Comparison of ENCODE assay signal across 8 cellular contexts in genomic region chr9:38392235-38393127, GRCh38. TPM values are rescaled to one million over a fixed set of nuclear protein-coding genes. Genes with fewer than 3 reads are reported as not detected.
DNase-seq lines count a peak whose midpoint lies in the region; ATAC-seq and TF ChIP-seq lines count a peak whose summit lies in the region.

ALDH1B1 (plus strand) TSS chr9:38392702; CDS start chr9:38395749, 3,047 bp downstream.

- H3K4me3 ChIP-seq in DND-41 (ENCODE audit: low read depth in 1 of 2, low read length in 2 of 2) (peak within 1 kb of the TSS; percentile 66 to 95), foreskin fibroblast (ENCODE audit: low read depth in 1 of 2, low read length in 2 of 2) (peak within 1 kb of the TSS; percentile 81 to 84)

- peak within 1 kb of the TSS; percentile 82 for H3K27ac ChIP-seq in DND-41 (ENCODE audit: low read length)

- no peaks in the 10 kb centered on the region for H3K27me3 ChIP-seq in DND-41 (ENCODE audit: insufficient read depth, low read length, poor library complexity)

- TF ChIP-seq CTCF in DND-41 (IDR thresholded peaks at IDR 0.05; ENCODE audit: borderline replicate concordance, extremely low read depth, low read length, poor library complexity, severe bottlenecking), result peak; percentile 39
- no peak for TF ChIP-seq CTCF in foreskin fibroblast (IDR thresholded peaks at IDR 0.05; ENCODE audit: low read depth, low read length)
- peak; percentile 24 for TF ChIP-seq CTCF in neural crest cell (conservative IDR thresholded peaks at IDR 0.05)

- no peaks in the 10 kb centered on the region for H4K20me1 ChIP-seq in DND-41 (ENCODE audit: insufficient read depth, low read length)

- peaks cover 24% of the 10 kb centered on the region for H3K79me2 ChIP-seq in DND-41 (ENCODE audit: insufficient read depth, low read length)

- ATAC-seq in DND-41 (ENCODE audit: insufficient read depth, low read depth) (peak; percentile 95), GM21526 (IDR thresholded peaks at IDR 0.05; ENCODE audit: low FRiP score, unreplicated experiment) (peak; percentile 97)

- peak within 1 kb of the TSS; percentile 95 for H3K4me3 Mint-ChIP-seq in neural crest cell

- peak within 1 kb of the TSS; percentile 84 for H3K9ac ChIP-seq in DND-41 (ENCODE audit: low read depth, low read length)

- DNase-seq in DND-41 (peak; percentile 65), HuH-7 (ENCODE audit: low spot score) (peak; percentile 87), RPMI8226 (peak; percentile 88), foreskin fibroblast (peak; percentile 88 to 97), neural crest cell (ENCODE audit: low read depth, low spot score) (peak; percentile 80), stromal cell of bone marrow (ENCODE audit: low read depth) (peak; percentile 63)
- peak; percentile 63 for DNase-seq in activated T-helper 9 cell treated with anti-CD3 and anti-CD28 coated beads, Interleukin-2, amount 50 U/mL, for 16 hours (ENCODE audit: low read depth)

- peaks cover 13% of the 10 kb centered on the region for H3K36me3 Mint-ChIP-seq in neural crest cell (ENCODE audit: low read depth)

- H3K9me3 Mint-ChIP-seq in neural crest cell, result no peaks in the 10 kb centered on the region

- peaks cover 21% of the 10 kb centered on the region for H3K4me1 ChIP-seq in DND-41 (ENCODE audit: insufficient read depth, low read length)

- H2AFZ ChIP-seq in DND-41 (ENCODE audit: low read depth, low read length), result peak within 1 kb of the TSS; percentile 95

- H3K27me3 Mint-ChIP-seq in neural crest cell (ENCODE audit: low read depth), result peaks cover 7% of the 10 kb centered on the region

- H3K9me3 ChIP-seq in DND-41 (ENCODE audit: insufficient read depth, low read length, severe bottlenecking), result no peaks in the 10 kb centered on the region

- no peak within 1 kb of the TSS for H3K27ac Mint-ChIP-seq in neural crest cell (ENCODE audit: unreplicated experiment)

- peaks cover 44% of the 10 kb centered on the region for H3K4me1 Mint-ChIP-seq in neural crest cell

- peak within 1 kb of the TSS; percentile 97 for H3K4me2 ChIP-seq in DND-41 (ENCODE audit: insufficient read depth, low read length)

- H3K36me3 ChIP-seq in DND-41 (ENCODE audit: insufficient read depth, low read length), result peaks cover 19% of the 10 kb centered on the region

RNA-seq across cellular contexts. Expression of gene ALDH1B1, which starts in this region (rescaled TPM):
- 32.9 and 37.3 TPM in 2 replicates for total RNA-seq in neural crest cell

Comparison
In these comparisons a context has a peak if more than half of its experiments do, and no peak if none do; other contexts are left out.
1. Peak in every context shown above with its lines: DNase-seq, ATAC-seq, H3K4me3 ChIP-seq and H3K27ac ChIP-seq.